30 cellular contexts compared by ENCODE assay signal in genomic region chr14:44795725-44796124, GRCh38.
A peak's percentile ranks its signal among the peaks of the same experiment; 100 is the strongest.
DNase-seq lines count a peak whose midpoint lies in the region; ATAC-seq, FAIRE-seq and TF ChIP-seq lines count a peak whose summit lies in the region.
"Had no signal": no experiment of that assay in that cellular context is flagged by ENCODE, and none has a peak within 500 bp of the region (broad histone marks: within the 10 kb centered on the region; RNA-seq: fewer than 3 reads in every experiment).

No MANE protein-coding gene starts in this region.

- ATAC-seq in IMR-90 (ENCODE audit: low read depth) (no peak), pancreas (peak in 3 of 4 donors; percentile 47 to 73 (median 67))
- ATAC-seq: gastroesophageal sphincter, HepG2, SK-N-SH treated with all-trans-retinoic acid at 6 μM for 48 hours had no signal

- H3K9me1 ChIP-seq in IMR-90 (ENCODE audit: insufficient read depth, low read length): no peaks in the 10 kb centered on the region

- CTCF ChIA-PET in IMR-90 (lab: Yijun Ruan, JAX): no interaction called here

- in situ Hi-C loops in IMR-90 (cut with MboI; ENCODE audit: low sequenced_read_pairs): no loop called here

- H2BK5ac ChIP-seq in IMR-90 (ENCODE audit: low read depth, low read length, poor library complexity, severe bottlenecking): no peak overlapping the region

- H3K9ac ChIP-seq in IMR-90 (ENCODE audit: low read depth, low read length): no peak overlapping the region

- no peak overlapping the region for H3K23ac ChIP-seq in IMR-90 (ENCODE audit: low read depth, low read length)

- H3K4me3 ChIP-seq in IMR-90 (ENCODE audit: insufficient read depth, low read depth, low read length) (no peak overlapping the region), bronchial epithelial cell (ENCODE audit: low read depth, low read length) (no peak overlapping the region), pancreas (no peak overlapping the region)
- H3K4me3 ChIP-seq: gastroesophageal sphincter, left ventricle myocardium inferior, prostate gland, stomach, tibial nerve had no signal

- BruUV-seq in IMR-90 (replicated peaks; lab: Mats Ljungman, UMichigan): no TSS peak

- H4K20me1 ChIP-seq in IMR-90 (ENCODE audit: insufficient read depth, low read length): no peaks in the 10 kb centered on the region

- DNase-seq in DMS53 treated with DMSO at 0.1 percent for 48 hours (lab: John Stamatoyannopoulos, UW; ENCODE audit: unreplicated experiment) (peak; percentile 10), IMR-90 (peak; percentile 10), bronchial epithelial cell (ENCODE audit: low read depth) (peak; percentile 10), pancreas (no peak), cerebellum (ENCODE audit: low spot score) (no peak)
- DNase-seq in activated CD4-positive, CD25-positive, alpha-beta regulatory T cell treated with anti-CD3 and anti-CD28 coated beads, Interleukin-2, amount 50 U/mL, for 72 hours: no peak
- no peak for DNase-seq in stimulated activated CD4-positive, alpha-beta T cell treated with anti-CD3 and anti-CD28 coated beads, Interleukin-12 subunit alpha, Interleukin-12 subunit beta, amount 100 ng/mL, for 4 hours
- DNase-seq: activated CD4-positive, alpha-beta T cell treated with anti-CD3 and anti-CD28 coated beads for 4 hours; activated CD8-positive, alpha-beta memory T cell treated with anti-CD3 and anti-CD28 coated beads for 24 hours; activated effector memory CD4-positive, alpha-beta T cell treated with Interleukin-2 at 50 U/mL for 16 hours; activated naive CD8-positive, alpha-beta T cell treated with anti-CD3 and anti-CD28 coated beads for 36 hours; aorta; caudate nucleus; dermis blood vessel endothelial cell; GOT3; hippocampal formation; left ventricle myocardium inferior; naive B cell; NCI-H1930; NCI-H345; NCI-H82; stomach; T-helper 2 cell had no signal

- H2BK20ac ChIP-seq in IMR-90 (ENCODE audit: low read depth, low read length): no peak overlapping the region

- no peak overlapping the region for H4K5ac ChIP-seq in IMR-90 (ENCODE audit: low read depth, low read length)

- no peak overlapping the region for H3K56ac ChIP-seq in IMR-90 (ENCODE audit: extremely low read depth, insufficient read depth, low read length)

- H3K9me3 ChIP-seq in IMR-90 (ENCODE audit: control insufficient read depth, insufficient read depth, low read length) (no peaks in the 10 kb centered on the region), pancreas (no peaks in the 10 kb centered on the region)
- H3K9me3 ChIP-seq: gastroesophageal sphincter, left ventricle myocardium inferior, prostate gland, stomach, tibial nerve had no signal

- no peak overlapping the region for H3K4me2 ChIP-seq in IMR-90 (ENCODE audit: low read depth, low read length)

- H4K8ac ChIP-seq in IMR-90 (ENCODE audit: low read depth in 2 of 2, low read length in 2 of 2): no peak overlapping the region

- dilution Hi-C loops in IMR-90 (cut with HindIII; ENCODE audit: low sequenced_read_pairs, unreplicated experiment): no loop called here

- no peak overlapping the region for H3K27ac ChIP-seq in IMR-90 (ENCODE audit: insufficient read depth, low read length)
- H3K27ac ChIP-seq in pancreas: no peak overlapping the region
- H3K27ac ChIP-seq: C4-2B, gastroesophageal sphincter, left ventricle myocardium inferior, prostate gland, stomach, tibial nerve had no signal

- H3K4ac ChIP-seq in IMR-90 (ENCODE audit: low read depth, low read length): no peak overlapping the region

- POLR2A ChIA-PET in IMR-90 (lab: Charles Lee; ENCODE audit: unreplicated experiment): no interaction called here

- no peak overlapping the region for H3K14ac ChIP-seq in IMR-90 (replicated peaks; ENCODE audit: low read depth, low read length)

- H2BK15ac ChIP-seq in IMR-90 (ENCODE audit: low read depth, low read length): no peak overlapping the region

- no peak overlapping the region for H2AK9ac ChIP-seq in IMR-90 (replicated peaks; ENCODE audit: low read depth, low read length, poor library complexity)

- no peak for TF ChIP-seq RAD21 in IMR-90 (IDR thresholded peaks at IDR 0.05; ENCODE audit: low read length)

- TF ChIP-seq POLR2A in IMR-90 (IDR thresholded peaks at IDR 0.05; ENCODE audit: low read depth, low read length): no peak

- no peak overlapping the region for H2AK5ac ChIP-seq in IMR-90 (ENCODE audit: low read depth, low read length)

- no peak overlapping the region for H2BK120ac ChIP-seq in IMR-90 (ENCODE audit: low read depth, low read length)

- H3K79me1 ChIP-seq in IMR-90 (ENCODE audit: low read depth in 1 of 2, low read length in 2 of 2): no peaks in the 10 kb centered on the region

- intact Hi-C loops in IMR-90 (cut with micrococcal nuclease) (no loop called here), pancreas (cut with DNase I) (no loop called here)

- no peak overlapping the region for H4K91ac ChIP-seq in IMR-90 (ENCODE audit: insufficient read depth, low read depth, low read length)

- H3K4me1 ChIP-seq in IMR-90 (ENCODE audit: control insufficient read depth, insufficient read depth, low read length): no peaks in the 10 kb centered on the region
- no peaks in the 10 kb centered on the region for H3K4me1 ChIP-seq in pancreas
- H3K4me1 ChIP-seq: gastroesophageal sphincter, left ventricle myocardium inferior, prostate gland, stomach had no signal

- FAIRE-seq in bronchial epithelial cell (lab: Jason Lieb, UNC): no peak
- no peak for FAIRE-seq in pancreas (lab: Jason Lieb, UNC)
- FAIRE-seq: D721Med, HepG2 had no signal

- no CpG with 5 or more reads among the region's 1 CpG for WGBS in IMR-90 (ENCODE audit: extremely low coverage in 2 of 2, insufficient read length in 1 of 2), 2 experiments
- WGBS in pancreas, 2 donors: 52 to 54% methylated on average over 1 of the region's 1 CpG

- no peak overlapping the region for H3K18ac ChIP-seq in IMR-90 (ENCODE audit: low read depth, low read length)

- H2AFZ ChIP-seq in IMR-90 (replicated peaks; ENCODE audit: low read length, poor library complexity): no peak overlapping the region

- no peaks in the 10 kb centered on the region for H3K27me3 ChIP-seq in IMR-90 (ENCODE audit: control insufficient read depth, insufficient read depth, low read length)
- no peaks in the 10 kb centered on the region for H3K27me3 ChIP-seq in bronchial epithelial cell (ENCODE audit: control insufficient read depth, insufficient read depth, low read length)
- no peaks in the 10 kb centered on the region for H3K27me3 ChIP-seq in pancreas
- H3K27me3 ChIP-seq: gastroesophageal sphincter, stomach, tibial nerve had no signal

- TF ChIP-seq CTCF in IMR-90 (conservative IDR thresholded peaks at IDR 0.05; ENCODE audit: low read depth, low read length): no peak
- TF ChIP-seq CTCF in bronchial epithelial cell (IDR thresholded peaks at IDR 0.05; ENCODE audit: insufficient read depth, low read length, severe bottlenecking): no peak
- TF ChIP-seq CTCF in pancreas (IDR thresholded peaks at IDR 0.05): no peak

- no peaks in the 10 kb centered on the region for H3K36me3 ChIP-seq in IMR-90 (ENCODE audit: control insufficient read depth, insufficient read depth, low read length)
- H3K36me3 ChIP-seq in bronchial epithelial cell (ENCODE audit: control insufficient read depth, insufficient read depth, low read length): no peaks in the 10 kb centered on the region
- no peaks in the 10 kb centered on the region for H3K36me3 ChIP-seq in pancreas
- H3K36me3 ChIP-seq: gastroesophageal sphincter, left ventricle myocardium inferior, prostate gland, stomach, tibial nerve had no signal

TF ChIP-seq in IMR-90, 13 proteins besides CTCF, POLR2A, EP300 and RAD21:
- no peak for TF ChIP-seq NFE2L2 (IDR thresholded peaks at IDR 0.05; ENCODE audit: low read depth, low read length)
- no peak for TF ChIP-seq USF2 (IDR thresholded peaks at IDR 0.05; ENCODE audit: low read depth, low read length)
- TF ChIP-seq ELK1 (IDR thresholded peaks at IDR 0.05; ENCODE audit: borderline replicate concordance, low read depth, low read length): no peak
- no peak for TF ChIP-seq CHD1 (IDR thresholded peaks at IDR 0.05; ENCODE audit: low read depth, low read length)
- TF ChIP-seq CEBPB (IDR thresholded peaks at IDR 0.05; ENCODE audit: low read depth, low read length): no peak
- TF ChIP-seq MXI1 (IDR thresholded peaks at IDR 0.05; ENCODE audit: borderline replicate concordance, low read depth, low read length): no peak
- no peak for TF ChIP-seq SMC3 (IDR thresholded peaks at IDR 0.05; ENCODE audit: low read depth, low read length)
- no peak for TF ChIP-seq MAZ (IDR thresholded peaks at IDR 0.05; ENCODE audit: borderline replicate concordance, low read depth, low read length)
- TF ChIP-seq BHLHE40 (IDR thresholded peaks at IDR 0.05; ENCODE audit: low read depth, low read length): no peak
- no peak for TF ChIP-seq FOS (IDR thresholded peaks at IDR 0.05; ENCODE audit: low read depth, low read length)
TF ChIP-seq in IMR-90: peak in this region for 0.

Comparison
In these comparisons a context has a peak if more than half of its experiments do, and no peak if none do; other contexts are left out.
1. DNase-seq: peak in DMS53 treated with DMSO at 0.1 percent for 48 hours (single experiment), IMR-90 (single experiment) and bronchial epithelial cell (single experiment); none in pancreas (0 of 6), activated CD4-positive, CD25-positive, alpha-beta regulatory T cell treated with anti-CD3 and anti-CD28 coated beads, Interleukin-2, amount 50 U/mL, for 72 hours (single experiment), stimulated activated CD4-positive, alpha-beta T cell treated with anti-CD3 and anti-CD28 coated beads, Interleukin-12 subunit alpha, Interleukin-12 subunit beta, amount 100 ng/mL, for 4 hours (single experiment) and cerebellum (single experiment).